In genomic region chr2:36572054-36572751, GRCh38 we compare ENCODE assay signal across 30 cellular contexts. TPM values are rescaled to one million over a fixed set of nuclear protein-coding genes. Genes with fewer than 3 reads are reported as not detected.
DNase-seq lines count a peak whose midpoint lies in the region; ATAC-seq, FAIRE-seq and TF ChIP-seq lines count a peak whose summit lies in the region.
"Had no signal": no experiment of that assay in that cellular context is flagged by ENCODE, and none has a peak within 500 bp of the region (broad histone marks: within the 10 kb centered on the region; RNA-seq: fewer than 3 reads in every experiment).

No MANE protein-coding gene starts in this region.

- no peaks in the 10 kb centered on the region for H3K79me2 ChIP-seq in HepG2 (ENCODE audit: insufficient read depth, low read length)
- H3K79me2 ChIP-seq in neural progenitor cell (ENCODE audit: low read depth) = peaks cover 5% of the 10 kb centered on the region

- intact Hi-C loops in HepG2 (cut with micrococcal nuclease; ENCODE audit: unreplicated experiment) (no loop called here), right lobe of liver (cut with DNase I) (no loop called here)

- H3K4me2 ChIP-seq in HepG2 (ENCODE audit: low read depth, low read length) (no peak overlapping the region), neural progenitor cell (no peak overlapping the region)

- H3K4me3 ChIP-seq in HepG2 (replicated peaks in 1 of 3; ENCODE audit: insufficient read depth in 1 of 3, low read depth in 2 of 3, low read length in 3 of 3) = no peak overlapping the region
- no peak overlapping the region for H3K4me3 ChIP-seq in right lobe of liver
- no peak overlapping the region for H3K4me3 ChIP-seq in neural progenitor cell
- H3K4me3 ChIP-seq: sigmoid colon, tibial nerve had no signal

- no peak overlapping the region for H3K27ac ChIP-seq in HepG2 (ENCODE audit: extremely low read length, insufficient read depth, low read length)
- no peak overlapping the region for H3K27ac ChIP-seq in right lobe of liver
- no peak overlapping the region for H3K27ac ChIP-seq in neural progenitor cell
- H3K27ac ChIP-seq: foreskin keratinocyte had no signal

- H2AFZ ChIP-seq in HepG2 (ENCODE audit: low read length) (no peak overlapping the region), neural progenitor cell (replicated peaks) (no peak overlapping the region)

- H3K9me3 ChIP-seq in HepG2 (ENCODE audit: low read length) (no peaks in the 10 kb centered on the region), right lobe of liver (no peaks in the 10 kb centered on the region), neural progenitor cell (ENCODE audit: low read depth) (no peaks in the 10 kb centered on the region)
- H3K9me3 ChIP-seq: sigmoid colon, tibial nerve had no signal

- in situ Hi-C loops in HepG2 (cut with HindIII; ENCODE audit: extremely low pct_ligation_motif_present, low pct_unique_long_range_greater_than_20kb) = no loop called here

- H3K36me3 ChIP-seq in HepG2 (replicated peaks in 1 of 2; ENCODE audit: control insufficient read depth in 1 of 2, insufficient read depth in 2 of 2, low read length in 2 of 2) (peaks cover 2 to 40% of the 10 kb centered on the region in 2 experiments; a peak in 4 of 5 replicates), right lobe of liver (peaks cover 0 to 6% (median 0%) of the 10 kb centered on the region in 4 donors), neural progenitor cell (no peaks in the 10 kb centered on the region)

- H4K20me1 ChIP-seq in HepG2 (ENCODE audit: insufficient read depth, low read length) (no peaks in the 10 kb centered on the region), neural progenitor cell (ENCODE audit: low read depth) (no peaks in the 10 kb centered on the region)

- peak overlapping the region; percentile 39 for H3K27ac Mint-ChIP-seq in chondrocyte (ENCODE audit: unreplicated experiment)
- H3K27ac Mint-ChIP-seq in neural progenitor cell = no peak overlapping the region
- H3K27ac Mint-ChIP-seq in activated naive CD8-positive, alpha-beta T cell treated with anti-CD3 and anti-CD28 coated beads, Interleukin-2, amount 50 U/mL, for 24 hours = no peak overlapping the region
- H3K27ac Mint-ChIP-seq: activated CD4-positive, alpha-beta memory T cell treated with anti-CD3 and anti-CD28 coated beads for 36 hours; activated naive CD4-positive, alpha-beta T cell treated with anti-CD3 and anti-CD28 coated beads, Interleukin-2, amount 50 U/mL, for 72 hours; activated T-helper 17 cell treated with anti-CD3 and anti-CD28 coated beads, Interleukin-2, amount 50 U/mL, for 72 hours; natural killer cell treated with Interleukin-12 subunit alpha and Interleukin-12 subunit beta and Interleukin-15 and Interleukin-18, amount 100 ng/mL, for 72 hours had no signal

- H3F3A ChIP-seq in neural progenitor cell (ENCODE audit: low read depth) = no peaks in the 10 kb centered on the region

- H3K36me3 Mint-ChIP-seq in chondrocyte (ENCODE audit: low read depth) (peaks cover 17% of the 10 kb centered on the region), neural progenitor cell (peaks cover 35% of the 10 kb centered on the region)
- peaks cover 39% of the 10 kb centered on the region for H3K36me3 Mint-ChIP-seq in activated naive CD8-positive, alpha-beta T cell treated with anti-CD3 and anti-CD28 coated beads, Interleukin-2, amount 50 U/mL, for 24 hours (ENCODE audit: low read depth)

- WGBS in HepG2 (ENCODE audit: low lambda C conversion rate) = 97% methylated on average over 3 of the region's 3 CpGs
- 81% methylated on average over 3 of the region's 3 CpGs for WGBS in right lobe of liver (ENCODE audit: insufficient coverage, low coverage, low lambda C conversion rate, missing lambda C conversion rate)

- no peaks in the 10 kb centered on the region for H3K27me3 Mint-ChIP-seq in chondrocyte (ENCODE audit: low read depth)
- H3K27me3 Mint-ChIP-seq in neural progenitor cell (ENCODE audit: insufficient read depth, low read depth) = no peaks in the 10 kb centered on the region
- H3K27me3 Mint-ChIP-seq in activated naive CD8-positive, alpha-beta T cell treated with anti-CD3 and anti-CD28 coated beads, Interleukin-2, amount 50 U/mL, for 24 hours = no peaks in the 10 kb centered on the region
- H3K27me3 Mint-ChIP-seq: activated CD4-positive, alpha-beta memory T cell treated with anti-CD3 and anti-CD28 coated beads for 36 hours; activated T-helper 17 cell treated with anti-CD3 and anti-CD28 coated beads, Interleukin-2, amount 50 U/mL, for 72 hours; natural killer cell treated with Interleukin-12 subunit alpha and Interleukin-12 subunit beta and Interleukin-15 and Interleukin-18, amount 100 ng/mL, for 72 hours had no signal

- BruUV-seq in HepG2 (replicated peaks; lab: Mats Ljungman, UMichigan) = TSS peak; percentile 10

- H3K9ac ChIP-seq in HepG2 (ENCODE audit: insufficient read depth, low read depth, low read length) = no peak overlapping the region
- H3K9ac ChIP-seq in neural progenitor cell = no peak overlapping the region

- H3K4me1 Mint-ChIP-seq in chondrocyte (ENCODE audit: low read depth) = peaks cover 32% of the 10 kb centered on the region
- peaks cover 15% of the 10 kb centered on the region for H3K4me1 Mint-ChIP-seq in neural progenitor cell
- H3K4me1 Mint-ChIP-seq in activated naive CD8-positive, alpha-beta T cell treated with anti-CD3 and anti-CD28 coated beads, Interleukin-2, amount 50 U/mL, for 24 hours = no peaks in the 10 kb centered on the region

- no peak for FAIRE-seq in HepG2 (lab: Jason Lieb, UNC)
- FAIRE-seq: A204.1, H1, islet of Langerhans had no signal

- DNase-seq in HepG2 (ENCODE audit: low spot score) (no peak), right lobe of liver (no peak), chondrocyte (ENCODE audit: low spot score) (no peak), neural progenitor cell (ENCODE audit: low spot score) (peak; percentile 13), omental fat pad (ENCODE audit: low spot score) (no peak), D341Med (ENCODE audit: low spot score) (no peak), SHP77 (lab: John Stamatoyannopoulos, UW) (no peak)
- DNase-seq in activated naive CD8-positive, alpha-beta T cell treated with anti-CD3 and anti-CD28 coated beads, Interleukin-2, amount 50 U/mL, for 24 hours = no peak
- DNase-seq: activated CD4-positive, alpha-beta memory T cell treated with anti-CD3 and anti-CD28 coated beads for 36 hours; activated CD4-positive, CD25-positive, alpha-beta regulatory T cell; activated CD8-positive, alpha-beta memory T cell treated with anti-CD3 and anti-CD28 coated beads, Interleukin-2, amount 50 U/mL, for 48 hours; COR-L47; DMS79 treated with DMSO at 0.1 percent for 48 hours; foreskin keratinocyte; hypothalamus; NCI-H1092 treated with DMSO at 0.1 percent for 48 hours; NCI-H2029; NCI-H2227 treated with DMSO at 0.1 percent for 48 hours; sigmoid colon; stimulated activated CD4-positive, alpha-beta T cell treated with anti-CD3 and anti-CD28 coated beads, Interleukin-15, amount 100 ng/mL, for 24 hours; stimulated activated naive CD8-positive, alpha-beta T cell treated with anti-CD3 and anti-CD28 coated beads, Interleukin-15, Interleukin-2, amounts not matched to agents 100 U/mL and 50 U/mL, for 24 hours; SW 1271 had no signal

- no peak for TF ChIP-seq CTCF in HepG2 (CRISPR knock-in tag; IDR thresholded peaks at IDR 0.05)
- TF ChIP-seq CTCF in right lobe of liver (IDR thresholded peaks at IDR 0.05) = no peak
- TF ChIP-seq CTCF in chondrocyte (IDR thresholded peaks at IDR 0.05) = no peak
- TF ChIP-seq CTCF in neural progenitor cell (IDR thresholded peaks at IDR 0.05) = no peak
- no peak for TF ChIP-seq CTCF in omental fat pad (IDR thresholded peaks at IDR 0.05)

- no peak for TF ChIP-seq RAD21 in HepG2 (CRISPR knock-in tag; IDR thresholded peaks at IDR 0.05)

- TF ChIP-seq EP300 in HepG2 (IDR thresholded peaks at IDR 0.05; ENCODE audit: low read depth in 2 of 2, low read length in 2 of 2) (no peak), HepG2 (CRISPR knock-in tag; IDR thresholded peaks at IDR 0.05; ENCODE audit: borderline replicate concordance) (no peak)

- H3K4me3 Mint-ChIP-seq in chondrocyte (ENCODE audit: unreplicated experiment) = no peak overlapping the region
- H3K4me3 Mint-ChIP-seq in neural progenitor cell = no peak overlapping the region
- H3K4me3 Mint-ChIP-seq in activated naive CD8-positive, alpha-beta T cell treated with anti-CD3 and anti-CD28 coated beads, Interleukin-2, amount 50 U/mL, for 24 hours = no peak overlapping the region
- H3K4me3 Mint-ChIP-seq: activated CD4-positive, alpha-beta memory T cell treated with anti-CD3 and anti-CD28 coated beads for 36 hours; activated T-helper 17 cell treated with anti-CD3 and anti-CD28 coated beads, Interleukin-2, amount 50 U/mL, for 72 hours; natural killer cell treated with Interleukin-12 subunit alpha and Interleukin-12 subunit beta and Interleukin-15 and Interleukin-18, amount 100 ng/mL, for 72 hours had no signal

- H3K27me3 ChIP-seq in HepG2 (ENCODE audit: control insufficient read depth in 1 of 2, insufficient read depth in 2 of 2, low read length in 2 of 2) (no peaks in the 10 kb centered on the region), right lobe of liver (no peaks in the 10 kb centered on the region), neural progenitor cell (no peaks in the 10 kb centered on the region)
- H3K27me3 ChIP-seq: foreskin keratinocyte, sigmoid colon, tibial nerve had no signal

- H3K4me1 ChIP-seq in HepG2 (ENCODE audit: insufficient read depth, low read length) (no peaks in the 10 kb centered on the region), right lobe of liver (peaks cover 0 to 8% (median 2%) of the 10 kb centered on the region in 4 donors), neural progenitor cell (no peaks in the 10 kb centered on the region)

- CTCF ChIA-PET in HepG2 (lab: Yijun Ruan, JAX; ENCODE audit: low intra/inter-chr PET ratio, low total read pairs) = no interaction called here

- POLR2A ChIA-PET in HepG2 (lab: Yijun Ruan, JAX) = no interaction called here

- TF ChIP-seq POLR2A in HepG2 (IDR thresholded peaks at IDR 0.05; ENCODE audit: insufficient read depth in 1 of 2, low read depth in 2 of 2, low read length in 2 of 2) (no peak), right lobe of liver (IDR thresholded peaks at IDR 0.05) (no peak)

- H3K9me3 Mint-ChIP-seq in chondrocyte (ENCODE audit: low read depth) = no peaks in the 10 kb centered on the region
- H3K9me3 Mint-ChIP-seq in neural progenitor cell = no peaks in the 10 kb centered on the region
- H3K9me3 Mint-ChIP-seq in activated naive CD8-positive, alpha-beta T cell treated with anti-CD3 and anti-CD28 coated beads, Interleukin-2, amount 50 U/mL, for 24 hours = no peaks in the 10 kb centered on the region
- H3K9me3 Mint-ChIP-seq: activated CD4-positive, alpha-beta memory T cell treated with anti-CD3 and anti-CD28 coated beads for 36 hours; activated naive CD4-positive, alpha-beta T cell treated with anti-CD3 and anti-CD28 coated beads, Interleukin-2, amount 50 U/mL, for 72 hours; activated T-helper 17 cell treated with anti-CD3 and anti-CD28 coated beads, Interleukin-2, amount 50 U/mL, for 72 hours; natural killer cell treated with Interleukin-12 subunit alpha and Interleukin-12 subunit beta and Interleukin-15 and Interleukin-18, amount 100 ng/mL, for 72 hours had no signal

- ATAC-seq in HepG2 = no peak; the same call in 2 of the 3 replicates
- no peak for ATAC-seq in right lobe of liver
- ATAC-seq in activated naive CD8-positive, alpha-beta T cell treated with anti-CD3 and anti-CD28 coated beads, Interleukin-2, amount 50 U/mL, for 24 hours = no peak
- ATAC-seq in omental fat pad (ENCODE audit: low FRiP score) = no peak
- ATAC-seq: activated naive CD4-positive, alpha-beta T cell treated with anti-CD3 and anti-CD28 coated beads, Interleukin-2, amount 50 U/mL, for 72 hours; activated T-helper 17 cell treated with anti-CD3 and anti-CD28 coated beads, Interleukin-2, amount 50 U/mL, for 72 hours; foreskin keratinocyte; natural killer cell treated with Interleukin-12 subunit alpha and Interleukin-12 subunit beta and Interleukin-15 and Interleukin-18, amount 100 ng/mL, for 72 hours; Right ventricle myocardium inferior; stimulated activated naive CD8-positive, alpha-beta T cell treated with anti-CD3 and anti-CD28 coated beads, Interleukin-15, Interleukin-2, amounts not matched to agents 100 U/mL and 50 U/mL, for 24 hours had no signal

RNA-seq across cellular contexts. Expression of gene FEZ2, which starts 25.8 kb away (rescaled TPM):
- total RNA-seq in HepG2 (2016; rRNA removed; fragmentation: Illumina TruSeq; extraction: Trizol) (59.1 and 59.3 TPM in 2 replicates), right lobe of liver (10 to 100 TPM; 11.1 to 22.2 (median 18.7) TPM), chondrocyte (46.8 to 49.8 TPM (median 47.0 TPM) in 3 replicates), neural progenitor cell (ENCODE audit: low replicate concordance) (51.9 and 70.7 TPM in 2 replicates), omental fat pad (10 to 100 TPM; 41.9 to 64.0 (median 55.9) TPM)
- 8.4 and 12.9 TPM in 2 replicates for total RNA-seq in HepG2 (2016; cell fraction: cytosol; rRNA removed; fragmentation: Illumina TruSeq; extraction: Trizol; ENCODE audit: low read depth)
- 54.2 and 72.2 TPM in 2 replicates for total RNA-seq in HepG2 (2016; cell fraction: insoluble cytoplasmic fraction; rRNA removed; fragmentation: Illumina TruSeq; extraction: Trizol)
- total RNA-seq in HepG2 (2016; cell fraction: membrane; rRNA removed; fragmentation: Illumina TruSeq; extraction: Trizol) = 24.4 TPM in 2 replicates
- total RNA-seq in HepG2 (2016; cell fraction: nucleus; rRNA removed; fragmentation: Illumina TruSeq; extraction: Trizol) = 58.1 and 65.8 TPM in 2 replicates
- polyA plus RNA-seq in HepG2 (2011; rRNA removed) = 30.0 and 42.5 TPM in 2 replicates
- 14.6 and 23.9 TPM in 2 replicates for polyA plus RNA-seq in HepG2 (2011; cell fraction: cytosol; rRNA removed)
- 18.9 and 26.2 TPM in 2 replicates for polyA plus RNA-seq in HepG2 (2011; cell fraction: nucleus; rRNA removed)
- 37.5 and 58.9 TPM in 2 replicates for polyA plus RNA-seq in HepG2 (2012)
- polyA plus RNA-seq in HepG2 (2016; cell fraction: cytosol; fragmentation: Illumina TruSeq; extraction: Trizol; ENCODE audit: low read depth) = 8.4 and 9.6 TPM in 2 replicates
- polyA plus RNA-seq in HepG2 (2016; cell fraction: insoluble cytoplasmic fraction; fragmentation: Illumina TruSeq; extraction: Trizol; ENCODE audit: low read depth) = 57.2 and 67.4 TPM in 2 replicates
- polyA plus RNA-seq in HepG2 (2016; cell fraction: membrane; fragmentation: Illumina TruSeq; extraction: Trizol; ENCODE audit: low read depth) = 16.7 and 18.6 TPM in 2 replicates
- polyA plus RNA-seq in HepG2 (2016; cell fraction: nucleus; fragmentation: Illumina TruSeq; extraction: Trizol; ENCODE audit: insufficient read depth, low read depth) = 44.6 and 44.8 TPM in 2 replicates
- 3.2 and 8.2 TPM in 2 replicates for polyA minus RNA-seq in HepG2 (2011; rRNA and poly(A)+ RNA removed; ENCODE audit: low replicate concordance)
- 18.1 and 22.6 TPM in 2 replicates for polyA minus RNA-seq in HepG2 (2011; cell fraction: cytosol; rRNA and poly(A)+ RNA removed)
- polyA minus RNA-seq in HepG2 (2011; cell fraction: nucleus; rRNA and poly(A)+ RNA removed) = 116 and 120 TPM in 2 replicates
